14 cellular contexts compared by ENCODE assay signal in genomic region chr3:52084954-52085730, GRCh38. TPM values are rescaled to one million over a fixed set of nuclear protein-coding genes. Genes with fewer than 3 reads are reported as not detected.
A peak's percentile ranks its signal among the peaks of the same experiment; 100 is the strongest.
DNase-seq lines count a peak whose midpoint lies in the region; ATAC-seq and TF ChIP-seq lines count a peak whose summit lies in the region.
"Had no signal": no experiment of that assay in that cellular context is flagged by ENCODE, and none has a peak within 500 bp of the region (broad histone marks: within the 10 kb centered on the region; RNA-seq: fewer than 3 reads in every experiment).

No MANE protein-coding gene starts in this region.

- H3K4me3 Mint-ChIP-seq in activated CD8-positive, alpha-beta T cell treated with anti-CD3 and anti-CD28 coated beads, Interleukin-2, amount 10 ng/mL, durations not matched to agents 7 days and 5 days = no peak overlapping the region
- H3K4me3 Mint-ChIP-seq: memory B cell had no signal

- ATAC-seq in activated CD8-positive, alpha-beta T cell treated with anti-CD3 and anti-CD28 coated beads, Interleukin-2, amount 10 ng/mL, durations not matched to agents 7 days and 5 days = no peak
- ATAC-seq: pancreas had no signal

- H2BK12ac ChIP-seq in mesenchymal stem cell (ENCODE audit: low read length in 2 of 2) = no peak overlapping the region

- no peak overlapping the region for H3K18ac ChIP-seq in mesenchymal stem cell (ENCODE audit: low read depth in 1 of 2, low read length in 2 of 2)

- TF ChIP-seq CTCF in dorsolateral prefrontal cortex (IDR thresholded peaks at IDR 0.05 in 54 of 56, conservative IDR thresholded peaks at IDR 0.05 in 2 of 56; ENCODE audit: low read depth in 1 of 56, partially characterized antibody in 56 of 56) = no peak

- H3K36me3 ChIP-seq in BLaER1 (peaks cover 31% of the 10 kb centered on the region), mesenchymal stem cell (ENCODE audit: control insufficient read depth in 1 of 2, insufficient read depth in 2 of 2, low read depth in 1 of 2, low read length in 2 of 2) (peaks cover 0 to 3% of the 10 kb centered on the region in 2 experiments)
- H3K36me3 ChIP-seq: pancreas had no signal

- H2BK120ac ChIP-seq in mesenchymal stem cell (ENCODE audit: low read depth, low read length) = no peak overlapping the region

- H4K91ac ChIP-seq in mesenchymal stem cell (ENCODE audit: low read length) = peak overlapping the region; percentile 14

- no peak overlapping the region for H2BK15ac ChIP-seq in mesenchymal stem cell (ENCODE audit: low read depth, poor library complexity, severe bottlenecking)

- no peak overlapping the region for H2AK5ac ChIP-seq in mesenchymal stem cell (ENCODE audit: low read length, severe bottlenecking)

- peak overlapping the region; percentile 91 for H3K4me2 ChIP-seq in BLaER1
- no peak overlapping the region for H3K4me2 ChIP-seq in mesenchymal stem cell (ENCODE audit: low read length, poor library complexity, severe bottlenecking)

- peaks cover 5% of the 10 kb centered on the region; the same call in 1 of the 2 replicates for H4K20me1 ChIP-seq in BLaER1

- DNase-seq in HEK293T (ENCODE audit: extremely low spot score) (peak; percentile 21), mesenchymal stem cell (no peak), HuH-7.5 (ENCODE audit: low spot score) (no peak), dorsolateral prefrontal cortex (no peak), NOMO-1 treated with DMSO at 0.1 percent for 48 hours (lab: John Stamatoyannopoulos, UW; ENCODE audit: unreplicated experiment) (no peak), SK-N-DZ (ENCODE audit: low spot score) (no peak)
- DNase-seq in activated CD8-positive, alpha-beta T cell treated with anti-CD3 and anti-CD28 coated beads, Interleukin-2, amount 10 ng/mL, durations not matched to agents 7 days and 5 days = no peak
- DNase-seq: activated gamma-delta T cell, DND-41, NCI-H2081 treated with DMSO at 0.1 percent for 48 hours, NCI-H82 had no signal

- POLR2A ChIA-PET in HEK293T (lab: Yijun Ruan, JAX) = no interaction called here
- POLR2A ChIA-PET in activated CD8-positive, alpha-beta T cell treated with anti-CD3 and anti-CD28 coated beads, Interleukin-2, amount 10 ng/mL, durations not matched to agents 7 days and 5 days (lab: Charles Lee) = interaction anchor here (1.0 kb wide), 1 partner anchor 17 kb away, joined by 3 read pairs; no protein-coding TSS in a partner anchor

- no peak overlapping the region for H2BK5ac ChIP-seq in mesenchymal stem cell (ENCODE audit: low read depth, low read length, poor library complexity, severe bottlenecking)

- CTCF ChIA-PET in HEK293T (lab: Yijun Ruan, JAX) = no interaction called here
- CTCF ChIA-PET in activated CD8-positive, alpha-beta T cell treated with anti-CD3 and anti-CD28 coated beads, Interleukin-2, amount 10 ng/mL, durations not matched to agents 7 days and 5 days (lab: Charles Lee) = interaction anchor here (1.0 to 4.5 kb wide), 4 partner anchors 16 to 37 kb away, joined by 3 to 25 read pairs (median 5); partner anchors contain the start of gene DUSP7

- 89% methylated on average over 14 of the region's 14 CpGs for whole genome bisulfite sequencing in mesenchymal stem cell

- no peaks in the 10 kb centered on the region for H3K9me3 Mint-ChIP-seq in activated CD8-positive, alpha-beta T cell treated with anti-CD3 and anti-CD28 coated beads, Interleukin-2, amount 10 ng/mL, durations not matched to agents 7 days and 5 days (ENCODE audit: insufficient read depth)
- H3K9me3 Mint-ChIP-seq: memory B cell had no signal

- peaks cover 44% of the 10 kb centered on the region for H3K4me1 Mint-ChIP-seq in activated CD8-positive, alpha-beta T cell treated with anti-CD3 and anti-CD28 coated beads, Interleukin-2, amount 10 ng/mL, durations not matched to agents 7 days and 5 days (ENCODE audit: low read depth)

- no peak overlapping the region for H3K14ac ChIP-seq in mesenchymal stem cell (ENCODE audit: low read length in 2 of 2)

- H3K4me3 ChIP-seq in BLaER1 = no peak overlapping the region
- H3K4me3 ChIP-seq in mesenchymal stem cell (ENCODE audit: insufficient read depth in 1 of 2, low read depth in 1 of 2, low read length in 2 of 2) = no peak overlapping the region
- H3K4me3 ChIP-seq in dorsolateral prefrontal cortex = no peak overlapping the region
- H3K4me3 ChIP-seq: pancreas had no signal

- H3K9ac ChIP-seq in BLaER1 (no peak overlapping the region; the same call in 1 of the 2 replicates), mesenchymal stem cell (ENCODE audit: low read length) (no peak overlapping the region)

- no peaks in the 10 kb centered on the region for H3K79me1 ChIP-seq in mesenchymal stem cell (replicated peaks; ENCODE audit: low read length, poor library complexity, severe bottlenecking)

- H3K23ac ChIP-seq in mesenchymal stem cell (ENCODE audit: low read length in 2 of 2) = no peak overlapping the region

- intact Hi-C loops in dorsolateral prefrontal cortex (cut with DNase I) = no loop called here

- peak overlapping the region; percentile 82 for H3K27ac ChIP-seq in BLaER1
- H3K27ac ChIP-seq in mesenchymal stem cell (ENCODE audit: low read length, poor library complexity, severe bottlenecking) = no peak overlapping the region
- H3K27ac ChIP-seq in dorsolateral prefrontal cortex = no peak overlapping the region
- H3K27ac ChIP-seq: pancreas had no signal

- H3K9me3 ChIP-seq in BLaER1 (no peaks in the 10 kb centered on the region), mesenchymal stem cell (ENCODE audit: control insufficient read depth, low read length) (no peaks in the 10 kb centered on the region)
- H3K9me3 ChIP-seq: pancreas had no signal

- H2AFZ ChIP-seq in mesenchymal stem cell (ENCODE audit: low read depth, low read length) = no peak overlapping the region

- H3K27me3 Mint-ChIP-seq in activated CD8-positive, alpha-beta T cell treated with anti-CD3 and anti-CD28 coated beads, Interleukin-2, amount 10 ng/mL, durations not matched to agents 7 days and 5 days (ENCODE audit: low read depth) = no peaks in the 10 kb centered on the region
- H3K27me3 Mint-ChIP-seq: memory B cell had no signal

- H3K27me3 ChIP-seq in BLaER1 = no peaks in the 10 kb centered on the region
- H3K27me3 ChIP-seq in mesenchymal stem cell (ENCODE audit: control insufficient read depth in 1 of 2, insufficient read depth in 1 of 2, low read length in 2 of 2) = no peaks in the 10 kb centered on the region
- H3K27me3 ChIP-seq in dorsolateral prefrontal cortex = no peaks in the 10 kb centered on the region
- H3K27me3 ChIP-seq: pancreas had no signal

- H3K27ac Mint-ChIP-seq in activated CD8-positive, alpha-beta T cell treated with anti-CD3 and anti-CD28 coated beads, Interleukin-2, amount 10 ng/mL, durations not matched to agents 7 days and 5 days = peak overlapping the region; percentile 84
- H3K27ac Mint-ChIP-seq: memory B cell had no signal

- no peak overlapping the region for H4K8ac ChIP-seq in mesenchymal stem cell (ENCODE audit: low read length)

- peaks cover 70% of the 10 kb centered on the region for H3K4me1 ChIP-seq in BLaER1
- peaks cover 27% of the 10 kb centered on the region for H3K4me1 ChIP-seq in mesenchymal stem cell (ENCODE audit: control insufficient read depth, insufficient read depth, low read depth, low read length)
- H3K4me1 ChIP-seq: pancreas had no signal

- H3K36me3 Mint-ChIP-seq in activated CD8-positive, alpha-beta T cell treated with anti-CD3 and anti-CD28 coated beads, Interleukin-2, amount 10 ng/mL, durations not matched to agents 7 days and 5 days (ENCODE audit: low read depth) = peaks cover 13% of the 10 kb centered on the region
- H3K36me3 Mint-ChIP-seq: memory B cell had no signal

- no peak overlapping the region for H3K4ac ChIP-seq in mesenchymal stem cell (ENCODE audit: low read depth in 1 of 2, low read length in 2 of 2)

TF ChIP-seq in HEK293T, 16 proteins besides CTCF, POLR2A, EP300 and RAD21:
- no peak for TF ChIP-seq HDGF (IDR thresholded peaks at IDR 0.05; ENCODE audit: borderline replicate concordance)
- no peak for TF ChIP-seq SP1 (IDR thresholded peaks at IDR 0.05)
- TF ChIP-seq SUZ12 (IDR thresholded peaks at IDR 0.05) = no peak
- TF ChIP-seq PKNOX1 (IDR thresholded peaks at IDR 0.05) = no peak
- TF ChIP-seq NFRKB (IDR thresholded peaks at IDR 0.05) = no peak
- no peak for TF ChIP-seq FOXM1 (IDR thresholded peaks at IDR 0.05; ENCODE audit: borderline replicate concordance)
- TF ChIP-seq TARDBP (IDR thresholded peaks at IDR 0.05) = no peak
- TF ChIP-seq LEF1 (IDR thresholded peaks at IDR 0.05; ENCODE audit: borderline replicate concordance) = no peak
- no peak for TF ChIP-seq BHLHE40 (IDR thresholded peaks at IDR 0.05; ENCODE audit: borderline replicate concordance)
- TF ChIP-seq FOXK2 (IDR thresholded peaks at IDR 0.05) = no peak
- no peak for TF ChIP-seq CTBP1 (IDR thresholded peaks at IDR 0.05; ENCODE audit: borderline replicate concordance)
- no peak for TF ChIP-seq ZNF384 (IDR thresholded peaks at IDR 0.05)
- TF ChIP-seq ELF4 (IDR thresholded peaks at IDR 0.05) = no peak
- no peak for TF ChIP-seq ARNT (IDR thresholded peaks at IDR 0.05)
- TF ChIP-seq L3MBTL2 (conservative IDR thresholded peaks at IDR 0.05) = no peak
TF ChIP-seq in HEK293T: peak in this region for 0.

RNA-seq across cellular contexts. Expression of gene DUSP7, which starts 28.8 kb away (rescaled TPM):
- total RNA-seq in activated CD8-positive, alpha-beta T cell treated with anti-CD3 and anti-CD28 coated beads, Interleukin-2, amount 10 ng/mL, durations not matched to agents 7 days and 5 days = 10 to 100 TPM; 37.4 to 39.1 TPM
- polyA plus RNA-seq in mesenchymal stem cell (2013, experiment 1 of 2) = 30.5 TPM
- 30.2 TPM for polyA plus RNA-seq in mesenchymal stem cell (2013, experiment 2 of 2)
- total RNA-seq in dorsolateral prefrontal cortex = 10 to 100 TPM; 29.0 to 90.9 (median 44.8) TPM
- 10.7 and 12.3 TPM in 2 replicates for polyA plus RNA-seq in SK-N-DZ (2014; cell fraction: cytosol; rRNA removed)
- polyA plus RNA-seq in SK-N-DZ (2014; cell fraction: nucleus; rRNA removed) = 7.5 and 9.8 TPM in 2 replicates
